Comparison of ENCODE assay signal across 9 cellular contexts in genomic region chr9:133114886-133115603, GRCh38. TPM values are rescaled to one million over a fixed set of nuclear protein-coding genes. Genes with fewer than 3 reads are reported as not detected.
DNase-seq lines count a peak whose midpoint lies in the region; ATAC-seq, FAIRE-seq and TF ChIP-seq lines count a peak whose summit lies in the region.
"Had no signal": no experiment of that assay in that cellular context is flagged by ENCODE, and none has a peak within 500 bp of the region (broad histone marks: within the 10 kb centered on the region; RNA-seq: fewer than 3 reads in every experiment).

No MANE protein-coding gene starts in this region.

- intact Hi-C loops in GM12878 (cut with micrococcal nuclease; ENCODE audit: unreplicated experiment) (loop anchor here (2.0 kb wide), 1 partner anchor 30 kb away; no protein-coding TSS in a partner anchor), OCI-LY7 (cut with micrococcal nuclease; ENCODE audit: unreplicated experiment) (no loop called here)

- no peak for TF ChIP-seq POLR2A in GM12878 (IDR thresholded peaks at IDR 0.05; ENCODE audit: low read depth, low read length)

- CTCF ChIA-PET in GM12878 (lab: Yijun Ruan, JAX), result interaction anchor here (0.7 to 22.5 kb wide), 14 partner anchors 8 to 93 kb away, joined by 3 to 401 read pairs (median 4); no protein-coding TSS in a partner anchor
- CTCF ChIA-PET in OCI-LY7 (lab: Charles Lee; ENCODE audit: unreplicated experiment), result no interaction called here

- H3K27me3 ChIP-seq in BE2C (no peaks in the 10 kb centered on the region), GM12878 (replicated peaks in 1 of 2; ENCODE audit: control insufficient read depth in 2 of 2, insufficient read depth in 2 of 2, low read length in 1 of 2) (no peaks in the 10 kb centered on the region)

- H3K4me3 ChIP-seq in BE2C (ENCODE audit: low read depth, low read length) (peak overlapping the region; percentile 31), GM12878 (peak overlapping the region; percentile 63; the same call in 1 of the 2 replicates), OCI-LY7 (ENCODE audit: low read depth, low read length, poor library complexity, severe bottlenecking) (no peak overlapping the region)

- H4K20me1 ChIP-seq in GM12878 (ENCODE audit: control insufficient read depth, insufficient read depth) (no peaks in the 10 kb centered on the region; the same call in 1 of the 2 replicates), OCI-LY7 (ENCODE audit: insufficient read depth, low read length) (no peaks in the 10 kb centered on the region; the same call in 1 of the 2 replicates)

- BruUV-seq in GM12878 (replicated peaks; lab: Mats Ljungman, UMichigan) (no TSS peak), OCI-LY7 (replicated peaks; lab: Mats Ljungman, UMichigan) (no TSS peak)

- peak; percentile 2 for ATAC-seq in HG03039 (IDR thresholded peaks at IDR 0.05; ENCODE audit: unreplicated experiment)
- ATAC-seq in GM12878, result peak; percentile 49
- peak in 1 of 2 donors; percentile 2 for ATAC-seq in naive B cell (ENCODE audit: low read depth in 2 of 2)
- ATAC-seq in GM18519 (IDR thresholded peaks at IDR 0.05; ENCODE audit: low FRiP score, unreplicated experiment), result no peak
- ATAC-seq: WTC11 had no signal

- H3K4me1 ChIP-seq in BE2C (peaks cover 61% of the 10 kb centered on the region), GM12878 (ENCODE audit: control insufficient read depth, insufficient read depth, low read length) (peaks cover 67% of the 10 kb centered on the region), OCI-LY7 (ENCODE audit: insufficient read depth, low read length, poor library complexity, severe bottlenecking) (peaks cover 11% of the 10 kb centered on the region)

- H3K36me3 ChIP-seq in BE2C, result peaks cover 60% of the 10 kb centered on the region
- peaks cover 3 to 6% of the 10 kb centered on the region in 2 experiments; a peak in 3 of 4 replicates for H3K36me3 ChIP-seq in GM12878 (ENCODE audit: control insufficient read depth in 2 of 2, insufficient read depth in 2 of 2, low read length in 1 of 2)
- H3K36me3 ChIP-seq in OCI-LY7 (ENCODE audit: insufficient read depth, low read length), result no peaks in the 10 kb centered on the region

- no peaks in the 10 kb centered on the region for H3K27me3 Mint-ChIP-seq in naive B cell

- H2AFZ ChIP-seq in GM12878 (ENCODE audit: control insufficient read depth, low read depth, low read length) (no peak overlapping the region), OCI-LY7 (ENCODE audit: low read length) (no peak overlapping the region)

- H3K79me2 ChIP-seq in GM12878 (ENCODE audit: control insufficient read depth, insufficient read depth, low read length), result peaks cover 68% of the 10 kb centered on the region
- H3K79me2 ChIP-seq in OCI-LY7 (ENCODE audit: insufficient read depth, low read depth, low read length), result no peaks in the 10 kb centered on the region

- FAIRE-seq in GM12878 (lab: Jason Lieb, UNC), result no peak

- peak overlapping the region in 3 of 8 donors; percentile 12 to 47 (median 42) for H3K4me3 Mint-ChIP-seq in naive B cell
- H3K4me3 Mint-ChIP-seq: WTC11 had no signal

- H3K27ac Mint-ChIP-seq in naive B cell, result peak overlapping the region in 5 of 6 donors; percentile 44 to 98 (median 95)
- H3K27ac Mint-ChIP-seq: WTC11 had no signal

- RAD21 ChIA-PET in GM12878 (lab: Charles Lee; ENCODE audit: unreplicated experiment), result interaction anchor here (0.7 to 14.4 kb wide), 7 partner anchors 11 to 84 kb away, joined by 3 to 219 read pairs (median 5); partner anchors contain the start of gene GTF3C5

- no peak for DNase-seq in BE2C
- no peak for DNase-seq in GM12878 (ENCODE audit: low read depth, low spot score)
- DNase-seq in naive B cell, result peak; percentile 37
- no peak for DNase-seq in OCI-LY7 (ENCODE audit: low spot score)
- no peak for DNase-seq in ACHN
- DNase-seq in NCI-H2107 (lab: John Stamatoyannopoulos, UW), result no peak

- no peaks in the 10 kb centered on the region for H3K36me3 Mint-ChIP-seq in naive B cell

- H3K9me3 ChIP-seq in BE2C, result no peaks in the 10 kb centered on the region
- H3K9me3 ChIP-seq in GM12878 (replicated peaks; ENCODE audit: control insufficient read depth, insufficient read depth, low read length), result no peaks in the 10 kb centered on the region
- H3K9me3 ChIP-seq in OCI-LY7 (ENCODE audit: low read length), result no peaks in the 10 kb centered on the region

- peak overlapping the region; percentile 73 for H3K9ac ChIP-seq in GM12878 (ENCODE audit: control insufficient read depth, insufficient read depth, low read length)

- H3K9me2 ChIP-seq in OCI-LY7 (ENCODE audit: insufficient read depth, low read length), result no peaks in the 10 kb centered on the region

- TF ChIP-seq EP300 in GM12878 (IDR thresholded peaks at IDR 0.05; ENCODE audit: borderline replicate concordance in 1 of 2, control insufficient read depth in 1 of 2, low read depth in 2 of 2, low read length in 2 of 2), result 0 out of 4 replicates have a peak, but pooled peaks of 1 of the 2 experiments have one; percentile 2

- H3K9me3 Mint-ChIP-seq in naive B cell, result no peaks in the 10 kb centered on the region
- H3K9me3 Mint-ChIP-seq: WTC11 had no signal

- H3K27ac ChIP-seq in GM12878 (ENCODE audit: control insufficient read depth, insufficient read depth) (peak overlapping the region; percentile 88), OCI-LY7 (ENCODE audit: low read depth, low read length, poor library complexity, severe bottlenecking) (no peak overlapping the region)

- SMC1A ChIA-PET in GM12878 (lab: Charles Lee; ENCODE audit: uncharacterized antibody, unreplicated experiment), result interaction anchor here (0.8 to 3.9 kb wide), 11 partner anchors 11 to 93 kb away, joined by 3 to 44 read pairs (median 4); no protein-coding TSS in a partner anchor

- in situ Hi-C loops in GM12878 (cut with MboI) (no loop called here), ACHN (cut with HindIII; ENCODE audit: low pct_ligation_motif_present, low pct_unique_long_range_greater_than_20kb, low sequenced_read_pairs) (no loop called here)

- H3K4me1 Mint-ChIP-seq in naive B cell, result peaks cover 41 to 51% (median 49%) of the 10 kb centered on the region in 3 donors

- no peak for TF ChIP-seq RAD21 in GM12878 (IDR thresholded peaks at IDR 0.05; ENCODE audit: insufficient read depth, low read depth, low read length)

- POLR2A ChIA-PET in GM12878 (lab: Charles Lee) (interaction anchor here (0.6 to 7.3 kb wide), 11 partner anchors 9 to 910 kb away, joined by 3 to 66 read pairs (median 17); partner anchors contain the start of genes BRD3OS, GTF3C5 and SLC2A6), OCI-LY7 (lab: Charles Lee) (no interaction called here)

- peak overlapping the region; percentile 87 for H3K4me2 ChIP-seq in GM12878 (ENCODE audit: control insufficient read depth, insufficient read depth)
- no peak overlapping the region for H3K4me2 ChIP-seq in OCI-LY7 (ENCODE audit: low read length)

- 33% methylated on average over 17 of the region's 19 CpGs for WGBS in GM12878 (ENCODE audit: insufficient coverage, insufficient replicate concordance, low lambda C conversion rate, missing lambda C conversion rate)

- TF ChIP-seq CTCF in BE2C (IDR thresholded peaks at IDR 0.05; ENCODE audit: low read depth, low read length) (no peak), GM12878 (IDR thresholded peaks at IDR 0.05 in 2 of 3, conservative IDR thresholded peaks at IDR 0.05 in 1 of 3; ENCODE audit: control insufficient read depth in 2 of 3, extremely low read depth in 1 of 3, insufficient read depth in 1 of 3, low read depth in 3 of 3, low read length in 3 of 3) (no peak), OCI-LY7 (conservative IDR thresholded peaks at IDR 0.05; ENCODE audit: low read length) (no peak)

RNA-seq across cellular contexts. Expression of gene RALGDS, which starts 6.0 kb away (rescaled TPM):
- polyA plus RNA-seq in BE2C (2012; ENCODE audit: insufficient read depth, insufficient read length, low read depth), result 327 TPM
- 87.1 and 89.7 TPM in 2 replicates for total RNA-seq in GM12878 (2013; cell fraction: nucleolus; rRNA removed)
- total RNA-seq in GM12878 (2014; rRNA removed), result 29.7 and 34.1 TPM in 2 replicates
- total RNA-seq in GM12878 (2014; rRNA removed; fragmentation: Illumina TruSeq; extraction: Trizol), result 17.4 and 19.3 TPM in 2 replicates
- 30.1 and 33.3 TPM in 2 replicates for total RNA-seq in GM12878 (2021)
- 15.0 TPM for polyA plus RNA-seq in GM12878 (2011; ENCODE audit: low read depth)
- polyA plus RNA-seq in GM12878 (2011; rRNA removed), result 33.7 and 48.6 TPM in 2 replicates
- polyA plus RNA-seq in GM12878 (2011; cell fraction: cytosol; rRNA removed), result 56.3 and 59.0 TPM in 2 replicates
- 264 and 316 TPM in 2 replicates for polyA plus RNA-seq in GM12878 (2011; cell fraction: nucleus; rRNA removed)
- polyA plus RNA-seq in GM12878 (2012), result 22.6 and 37.4 TPM in 2 replicates
- polyA plus RNA-seq in GM12878 (2014; fragmentation: Illumina TruSeq; extraction: Trizol), result 8.4 and 23.1 TPM in 2 replicates
- 1 to 10 TPM; 1.3 to 2.0 TPM for polyA plus RNA-seq in GM12878 (2014; fragmentation: Nextera tagmentation; extraction: Ambion mirVana)
- 43.7 and 49.3 TPM in 2 replicates for polyA plus RNA-seq in GM12878 (2014; rRNA removed)
- 10 to 100 TPM in 1 of 2 experiments, 1 to 10 TPM in 1; 7.6 to 13.3 TPM for polyA plus RNA-seq in GM12878 (2016; fragmentation: Nextera tagmentation; extraction: Ambion mirVana)
- 22.2 and 36.1 TPM in 2 replicates for polyA minus RNA-seq in GM12878 (2011; rRNA and poly(A)+ RNA removed)
- 9.8 and 20.6 TPM in 2 replicates for polyA minus RNA-seq in GM12878 (2011; cell fraction: cytosol; rRNA and poly(A)+ RNA removed)
- polyA minus RNA-seq in GM12878 (2011; cell fraction: nucleus; rRNA and poly(A)+ RNA removed), result 38.2 and 39.3 TPM in 2 replicates
- polyA plus RNA-seq in naive B cell (ENCODE audit: low read depth in 6 of 6), result 10 to 100 TPM in 2 of 6 donors, 1 to 10 TPM in 4; 5.5 to 17.5 (median 8.7) TPM
- 22.0 and 28.2 TPM in 2 replicates for total RNA-seq in OCI-LY7 (2014; rRNA removed; shearing (Covaris generic))
- 23.8 and 28.6 TPM in 2 replicates for total RNA-seq in OCI-LY7 (2022)

RNA-seq across cellular contexts. Expression of gene GBGT1, which starts 48.7 kb away (rescaled TPM):
- polyA plus RNA-seq in BE2C (2012; ENCODE audit: insufficient read depth, insufficient read length, low read depth), result 7.4 TPM
- total RNA-seq in GM12878 (2013; cell fraction: nucleolus; rRNA removed), result 19.1 and 27.5 TPM in 2 replicates
- total RNA-seq in GM12878 (2014; rRNA removed) (0.68 and 1.5 TPM in 2 replicates), GM12878 (2014; rRNA removed; fragmentation: Illumina TruSeq; extraction: Trizol) (0.45 and 0.74 TPM in 2 replicates), GM12878 (2021) (1.3 and 1.4 TPM in 2 replicates), OCI-LY7 (2022) (3.9 and 5.9 TPM in 2 replicates)
- polyA plus RNA-seq in GM12878 (2011; ENCODE audit: low read depth), result 0.30 TPM
- polyA plus RNA-seq in GM12878 (2011; rRNA removed) (0.59 and 1.8 TPM in 2 replicates), GM12878 (2014; fragmentation: Illumina TruSeq; extraction: Trizol) (0.33 and 0.53 TPM in 2 replicates), GM12878 (2014; fragmentation: Nextera tagmentation; extraction: Ambion mirVana) (under 1 TPM; 0.08 to 0.11 TPM), GM12878 (2014; rRNA removed) (1.4 and 1.9 TPM in 2 replicates), GM12878 (2016; fragmentation: Nextera tagmentation; extraction: Ambion mirVana) (under 1 TPM; 0.12 to 0.28 TPM), naive B cell (ENCODE audit: low read depth in 6 of 6) (1 to 10 TPM in 5 of 6 donors, under 1 TPM in 1; 0.96 to 4.0 (median 2.4) TPM)
- polyA plus RNA-seq in GM12878 (2011; cell fraction: cytosol; rRNA removed), result 1.8 and 2.2 TPM in 2 replicates
- 5.1 and 5.4 TPM in 2 replicates for polyA plus RNA-seq in GM12878 (2011; cell fraction: nucleus; rRNA removed)
- polyA plus RNA-seq in GM12878 (2012), result 1.1 and 1.6 TPM in 2 replicates
- polyA minus RNA-seq in GM12878 (2011; rRNA and poly(A)+ RNA removed), result 3.3 and 4.6 TPM in 2 replicates
- 1.5 and 2.1 TPM in 2 replicates for polyA minus RNA-seq in GM12878 (2011; cell fraction: cytosol; rRNA and poly(A)+ RNA removed)
- polyA minus RNA-seq in GM12878 (2011; cell fraction: nucleus; rRNA and poly(A)+ RNA removed), result 4.8 and 6.5 TPM in 2 replicates
- total RNA-seq in OCI-LY7 (2014; rRNA removed; shearing (Covaris generic)), result 2.1 and 2.6 TPM in 2 replicates

RNA-seq across cellular contexts. Expression of gene CEL, which starts 53.3 kb away (rescaled TPM):
- 5.6 TPM for polyA plus RNA-seq in BE2C (2012; ENCODE audit: insufficient read depth, insufficient read length, low read depth)
- 0.29 and 0.64 TPM in 2 replicates for total RNA-seq in GM12878 (2013; cell fraction: nucleolus; rRNA removed)
- total RNA-seq in GM12878 (2014; rRNA removed) (0.23 and 0.27 TPM in 2 replicates), GM12878 (2014; rRNA removed; fragmentation: Illumina TruSeq; extraction: Trizol) (0.36 and 0.41 TPM in 2 replicates), GM12878 (2021) (4.1 and 4.6 TPM in 2 replicates), OCI-LY7 (2022) (1.4 and 1.8 TPM in 2 replicates)
- polyA plus RNA-seq in GM12878 (2011; ENCODE audit: low read depth), result 0.17 TPM
- polyA plus RNA-seq in GM12878 (2011; rRNA removed) (0.04 and 0.15 TPM in 2 replicates), GM12878 (2014; fragmentation: Illumina TruSeq; extraction: Trizol) (0.25 and 0.51 TPM in 2 replicates), GM12878 (2014; fragmentation: Nextera tagmentation; extraction: Ambion mirVana) (not detected), GM12878 (2014; rRNA removed) (0.80 and 1.2 TPM in 2 replicates), GM12878 (2016; fragmentation: Nextera tagmentation; extraction: Ambion mirVana) (under 1 TPM; 0.05 to 0.15 TPM), naive B cell (ENCODE audit: low read depth in 6 of 6) (under 1 TPM in 1 of 6 donors, not detected in 5; 0.11 TPM)
- 0.15 and 0.20 TPM in 2 replicates for polyA plus RNA-seq in GM12878 (2011; cell fraction: cytosol; rRNA removed)
- 1.3 and 2.2 TPM in 2 replicates for polyA plus RNA-seq in GM12878 (2011; cell fraction: nucleus; rRNA removed)
- 0.74 and 0.97 TPM in 2 replicates for polyA plus RNA-seq in GM12878 (2012)
- 0.10 TPM in 1 of 2 replicates, not detected in the other for polyA minus RNA-seq in GM12878 (2011; rRNA and poly(A)+ RNA removed)
- polyA minus RNA-seq in GM12878 (2011; cell fraction: cytosol; rRNA and poly(A)+ RNA removed), result 0.53 TPM in 1 of 2 replicates, not detected in the other
- polyA minus RNA-seq in GM12878 (2011; cell fraction: nucleus; rRNA and poly(A)+ RNA removed), result 0.29 TPM in 1 of 2 replicates, not detected in the other
- 0.39 and 1.2 TPM in 2 replicates for total RNA-seq in OCI-LY7 (2014; rRNA removed; shearing (Covaris generic))
